In genomic region chr5:123035320-123035949, GRCh38 we compare ENCODE assay signal across 8 cellular contexts. TPM values are rescaled to one million over a fixed set of nuclear protein-coding genes. Genes with fewer than 3 reads are reported as not detected.
A peak's percentile ranks its signal among the peaks of the same experiment; 100 is the strongest.
DNase-seq lines count a peak whose midpoint lies in the region; ATAC-seq, FAIRE-seq and TF ChIP-seq lines count a peak whose summit lies in the region.

No MANE protein-coding gene starts in this region.

- WGBS in hepatocyte (ENCODE audit: low lambda C conversion rate, missing lambda C conversion rate): 1% methylated on average over 30 of the region's 31 CpGs

- ATAC-seq in sciatic nerve (peak; percentile 60), HG02798 (IDR thresholded peaks at IDR 0.05; ENCODE audit: poor library complexity, unreplicated experiment) (no peak), HG02840 (IDR thresholded peaks at IDR 0.05; ENCODE audit: low FRiP score, unreplicated experiment) (no peak)

- H3K27ac ChIP-seq in hepatocyte: peak overlapping the region; percentile 96

- peaks cover 35% of the 10 kb centered on the region for H3K79me2 ChIP-seq in hepatocyte

- H2AFZ ChIP-seq in hepatocyte: peak overlapping the region; percentile 72

- no peaks in the 10 kb centered on the region for H3K9me2 ChIP-seq in hepatocyte (replicated peaks; ENCODE audit: insufficient read depth)

- no peaks in the 10 kb centered on the region for H3K27me3 ChIP-seq in hepatocyte

- no peak for TF ChIP-seq CTCF in hepatocyte (IDR thresholded peaks at IDR 0.05; ENCODE audit: poor library complexity)

- intact Hi-C loops in sciatic nerve (cut with DNase I): no loop called here

- H3K4me3 ChIP-seq in hepatocyte: peak overlapping the region; percentile 95

- peaks cover 9% of the 10 kb centered on the region for H3K4me1 ChIP-seq in hepatocyte (ENCODE audit: insufficient read depth)

- no peaks in the 10 kb centered on the region for H3K36me3 ChIP-seq in hepatocyte (replicated peaks; ENCODE audit: insufficient read depth, low read depth)

- no peaks in the 10 kb centered on the region for H3K9me3 ChIP-seq in hepatocyte (ENCODE audit: low read depth)

- peak overlapping the region; percentile 99 for H3K4me2 ChIP-seq in hepatocyte

- peak; percentile 35 for DNase-seq in AG08395 (ENCODE audit: low spot score)
- no peak for DNase-seq in GM18507 (ENCODE audit: extremely low spot score, insufficient read length, low read depth)
- DNase-seq in NCI-H1930 (lab: John Stamatoyannopoulos, UW): peak; percentile 19 to 36
- peak; percentile 22 for DNase-seq in amniotic epithelial cell (ENCODE audit: low read depth)
- DNase-seq in hepatocyte (ENCODE audit: low spot score): peak; percentile 77
- peak; percentile 64 for DNase-seq in sciatic nerve (ENCODE audit: low spot score)

- peak; percentile 56 for FAIRE-seq in GM18507 (lab: Jason Lieb, UNC)

- no peaks in the 10 kb centered on the region for H4K20me1 ChIP-seq in hepatocyte (ENCODE audit: insufficient read depth, poor library complexity, severe bottlenecking)

RNA-seq across cellular contexts. Expression of gene PPIC, which starts 1.1 kb away (rescaled TPM):
- 80.4 and 91.0 TPM in 2 replicates for total RNA-seq in hepatocyte
- 233 and 249 TPM in 2 replicates for polyA plus RNA-seq in hepatocyte
- 25.1 TPM for total RNA-seq in sciatic nerve

RNA-seq across cellular contexts. Expression of gene PRDM6, which starts 53.6 kb away (rescaled TPM):
- total RNA-seq in hepatocyte: 6.3 and 9.9 TPM in 2 replicates
- 10.9 and 12.7 TPM in 2 replicates for polyA plus RNA-seq in hepatocyte
- 2.1 TPM for total RNA-seq in sciatic nerve
